ENCODE assay signal across 21 cellular contexts in genomic region chr7:55486172-55486550, GRCh38.
"Had no signal": no experiment of that assay in that cellular context is flagged by ENCODE, and none has a peak within 500 bp of the region (broad histone marks: within the 10 kb centered on the region; RNA-seq: fewer than 3 reads in every experiment).

No MANE protein-coding gene starts in this region.

- H3K4me1 ChIP-seq: left lung, prostate gland, upper lobe of right lung had no signal

- H3K27me3 ChIP-seq: left lung, neutrophil, ovary, upper lobe of right lung had no signal

- DNase-seq: activated CD4-positive, alpha-beta T cell treated with anti-CD3 and anti-CD28 coated beads, Interleukin-2, amount 50 U/mL, for 48 hours; activated gamma-delta T cell; activated T-cell treated with anti-CD3 and anti-CD28 coated beads for 4 hours; central memory CD4-positive, alpha-beta T cell; dermis blood vessel endothelial cell; effector CD8-positive, alpha-beta T cell; erythroblast; foreskin melanocyte; left lung; natural killer cell; ovary; stimulated activated CD4-positive, alpha-beta T cell treated with anti-CD3 and anti-CD28 coated beads, Interleukin-2, amount 100 ng/mL, for 48 hours; stimulated activated CD8-positive, alpha-beta memory T cell treated with anti-CD3 and anti-CD28 coated beads, Interleukin-4, amount 100 ng/mL, for 48 hours; stimulated activated naive CD8-positive, alpha-beta T cell treated with anti-CD3 and anti-CD28 coated beads, Interleukin-15, Interleukin-2, amounts not matched to agents 100 U/mL and 50 U/mL, for 24 hours; upper lobe of right lung had no signal

- ATAC-seq: left lung; natural killer cell; stimulated activated naive CD8-positive, alpha-beta T cell treated with anti-CD3 and anti-CD28 coated beads, Interleukin-15, Interleukin-2, amounts not matched to agents 100 U/mL and 50 U/mL, for 24 hours; upper lobe of right lung had no signal

- H3K9me3 Mint-ChIP-seq: activated naive CD4-positive, alpha-beta T cell treated with anti-CD3 and anti-CD28 coated beads, Interleukin-2, amount 50 U/mL, for 72 hours; mesothelial cell of epicardium; natural killer cell had no signal

- H3K4me3 Mint-ChIP-seq: mesothelial cell of epicardium, natural killer cell had no signal

- FAIRE-seq: astrocyte had no signal

- H3K27ac ChIP-seq: left lung, neutrophil, ovary, prostate gland, upper lobe of right lung had no signal

- H3K27ac Mint-ChIP-seq: mesothelial cell of epicardium had no signal

- H3K4me3 ChIP-seq: left lung, lung, ovary, prostate gland, upper lobe of right lung had no signal
